Comparison of ENCODE assay signal across 19 cellular contexts in genomic region chr2:154013514-154013913, GRCh38.
"Had no signal": no experiment of that assay in that cellular context is flagged by ENCODE, and none has a peak within 500 bp of the region (broad histone marks: within the 10 kb centered on the region; RNA-seq: fewer than 3 reads in every experiment).

No MANE protein-coding gene starts in this region.

- H3K27me3 Mint-ChIP-seq: naive thymus-derived CD4-positive, alpha-beta T cell; progenitor cell of endocrine pancreas had no signal

- H3K9me3 Mint-ChIP-seq: endodermal cell had no signal

- ATAC-seq: heart left ventricle; naive thymus-derived CD4-positive, alpha-beta T cell; right cardiac atrium; stimulated activated naive CD8-positive, alpha-beta T cell treated with anti-CD3 and anti-CD28 coated beads, Interleukin-15, Interleukin-2, amounts not matched to agents 100 U/mL and 50 U/mL, for 24 hours had no signal

- H3K27me3 ChIP-seq: heart left ventricle, ovary, tibial artery, upper lobe of left lung, vagina had no signal

- DNase-seq: effector CD4-positive, alpha-beta T cell; endodermal cell; heart left ventricle; hippocampal formation; kidney glomerular epithelial cell; mammary epithelial cell; naive thymus-derived CD4-positive, alpha-beta T cell; nucleus accumbens; ovary; right cardiac atrium; small intestine; stimulated activated CD4-positive, alpha-beta T cell treated with anti-CD3 and anti-CD28 coated beads, Interleukin-12 subunit alpha, Interleukin-12 subunit beta, amount 100 ng/mL, for 4 hours; stimulated activated CD4-positive, alpha-beta T cell treated with anti-CD3 and anti-CD28 coated beads, Interleukin-2, amount 100 ng/mL, for 48 hours; stimulated activated naive CD8-positive, alpha-beta T cell treated with anti-CD3 and anti-CD28 coated beads, Interleukin-15, Interleukin-2, amounts not matched to agents 100 U/mL and 50 U/mL, for 24 hours had no signal

- H3K27ac ChIP-seq: coronary artery, heart left ventricle, ovary, tibial artery, upper lobe of left lung, vagina had no signal

- H3K4me1 Mint-ChIP-seq: endodermal cell; naive thymus-derived CD4-positive, alpha-beta T cell had no signal

- H3K4me3 Mint-ChIP-seq: endodermal cell; naive thymus-derived CD4-positive, alpha-beta T cell had no signal

- H3K4me3 ChIP-seq: coronary artery, heart left ventricle, ovary, tibial artery, upper lobe of left lung, vagina had no signal

- H3K4me1 ChIP-seq: heart left ventricle, tibial artery, upper lobe of left lung, vagina had no signal

- H3K36me3 Mint-ChIP-seq: naive thymus-derived CD4-positive, alpha-beta T cell had no signal

- H3K9me3 ChIP-seq: ovary, vagina had no signal

- H3K36me3 ChIP-seq: heart left ventricle, ovary, tibial artery, upper lobe of left lung, vagina had no signal

- H3K27ac Mint-ChIP-seq: endodermal cell; naive thymus-derived CD4-positive, alpha-beta T cell; progenitor cell of endocrine pancreas had no signal
